Comparison of ENCODE assay signal across 33 cellular contexts in the genomic region with DNA sequence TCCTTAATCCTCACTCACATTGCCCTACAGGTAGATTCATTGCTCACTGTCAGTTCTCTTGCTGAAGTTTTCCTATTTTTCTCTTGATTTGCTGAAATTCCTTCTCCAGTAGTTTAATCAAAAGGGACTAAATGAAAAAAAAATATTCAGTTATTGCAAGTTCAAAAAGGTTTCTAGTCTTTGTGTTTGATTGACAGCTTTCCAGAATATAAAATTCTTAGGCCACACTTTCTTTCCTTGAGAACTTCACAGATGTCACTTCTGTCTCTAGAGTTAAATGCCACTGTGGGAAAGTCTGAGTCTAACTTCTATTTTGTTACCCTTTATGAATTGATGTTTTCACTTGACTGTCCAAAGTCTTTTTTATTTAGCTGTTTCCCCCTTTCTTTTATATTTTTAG.
"Had no signal": no experiment of that assay in that cellular context is flagged by ENCODE, and none has a peak within 500 bp of the region (broad histone marks: within the 10 kb centered on the region; RNA-seq: fewer than 3 reads in every experiment).

No MANE protein-coding gene starts in this region.

- H3K36me3 ChIP-seq: brain microvascular endothelial cell, esophagus muscularis mucosa, gastrocnemius medialis, heart left ventricle had no signal

- H3K4me1 ChIP-seq: foreskin keratinocyte had no signal

- H3K27me3 Mint-ChIP-seq: activated CD4-positive, alpha-beta memory T cell treated with anti-CD3 and anti-CD28 coated beads for 36 hours; activated CD4-positive, alpha-beta T cell treated with anti-CD3 and anti-CD28 coated beads for 36 hours; activated CD4-positive, alpha-beta T cell treated with anti-CD3 and anti-CD28 coated beads, Interleukin-2, amount 10 ng/mL, durations not matched to agents 24 days and 14 days; activated CD8-positive, alpha-beta memory T cell treated with anti-CD3 and anti-CD28 coated beads, Interleukin-2, amount 10 ng/mL, durations not matched to agents 7 days and 5 days; activated naive CD4-positive, alpha-beta T cell treated with anti-CD3 and anti-CD28 coated beads, Interleukin-2, amount 50 U/mL, for 24 hours; activated naive CD8-positive, alpha-beta T cell treated with anti-CD3 and anti-CD28 coated beads for 36 hours; effector memory CD8-positive, alpha-beta T cell; T-cell had no signal

- H3K27ac ChIP-seq: brain microvascular endothelial cell, esophagus muscularis mucosa, foreskin keratinocyte, gastrocnemius medialis, heart left ventricle had no signal

- H3K27me3 ChIP-seq: brain microvascular endothelial cell, esophagus muscularis mucosa, foreskin keratinocyte, gastrocnemius medialis, heart left ventricle had no signal

- H3K4me3 ChIP-seq: esophagus muscularis mucosa, gastrocnemius medialis, heart left ventricle had no signal

- H3K4me3 Mint-ChIP-seq: activated CD4-positive, alpha-beta memory T cell treated with anti-CD3 and anti-CD28 coated beads for 36 hours; activated CD4-positive, alpha-beta T cell treated with anti-CD3 and anti-CD28 coated beads for 36 hours; activated CD4-positive, alpha-beta T cell treated with anti-CD3 and anti-CD28 coated beads, Interleukin-2, amount 10 ng/mL, durations not matched to agents 24 days and 14 days; activated CD8-positive, alpha-beta memory T cell treated with anti-CD3 and anti-CD28 coated beads, Interleukin-2, amount 10 ng/mL, durations not matched to agents 7 days and 5 days; activated CD8-positive, alpha-beta T cell treated with anti-CD3 and anti-CD28 coated beads, Interleukin-2, amount 10 ng/mL, durations not matched to agents 7 days and 5 days; activated naive CD4-positive, alpha-beta T cell treated with anti-CD3 and anti-CD28 coated beads, Interleukin-2, amount 50 U/mL, for 24 hours; activated naive CD8-positive, alpha-beta T cell treated with anti-CD3 and anti-CD28 coated beads for 36 hours; activated T-helper 1 cell treated with anti-CD3 and anti-CD28 coated beads, Interleukin-12 subunit alpha, Interleukin-12 subunit beta, Interleukin-2, Interleukin-4 antibody, amounts not matched to agents 30 ng/mL and 10 ng/mL and 1 ng/mL, durations not matched to agents 14 hours and 24 hours and 36 hours; effector memory CD8-positive, alpha-beta T cell; T-cell had no signal

- DNase-seq: activated CD4-positive, alpha-beta memory T cell treated with anti-CD3 and anti-CD28 coated beads for 36 hours; activated CD4-positive, alpha-beta T cell treated with anti-CD3 and anti-CD28 coated beads for 36 hours; activated CD4-positive, alpha-beta T cell treated with anti-CD3 and anti-CD28 coated beads, Interleukin-2, amount 10 ng/mL, durations not matched to agents 24 days and 14 days; activated CD4-positive, CD25-positive, alpha-beta regulatory T cell; activated CD4-positive, CD25-positive, alpha-beta regulatory T cell treated with anti-CD3 and anti-CD28 coated beads, Interleukin-2, amount 50 U/mL, for 72 hours; activated CD8-positive, alpha-beta memory T cell treated with anti-CD3 and anti-CD28 coated beads, Interleukin-2, amount 10 ng/mL, durations not matched to agents 7 days and 5 days; activated CD8-positive, alpha-beta memory T cell treated with anti-CD3 and anti-CD28 coated beads, Interleukin-2, amount 50 U/mL, for 4 hours; activated CD8-positive, alpha-beta T cell treated with anti-CD3 and anti-CD28 coated beads, Interleukin-2, amount 10 ng/mL, durations not matched to agents 7 days and 5 days; activated gamma-delta T cell; activated naive CD4-positive, alpha-beta T cell; activated naive CD8-positive, alpha-beta T cell treated with anti-CD3 and anti-CD28 coated beads for 36 hours; activated T-cell treated with anti-CD3 and anti-CD28 coated beads, Interleukin-2, amount 50 U/mL, for 1 hour; activated T-cell treated with anti-CD3 and anti-CD28 coated beads, Interleukin-2, amount 50 U/mL, for 48 hours; amniotic stem cell; anterior cingulate cortex; brain microvascular endothelial cell; cortex of kidney; dermis blood vessel endothelial cell; effector CD4-positive, alpha-beta T cell; effector memory CD8-positive, alpha-beta T cell; erythroblast; foreskin keratinocyte; gastrocnemius medialis; glutamatergic neuron; heart left ventricle; T-cell; T-helper 2 cell had no signal

- H3K36me3 Mint-ChIP-seq: activated naive CD4-positive, alpha-beta T cell treated with anti-CD3 and anti-CD28 coated beads, Interleukin-2, amount 50 U/mL, for 24 hours; T-cell had no signal

- H3K27ac Mint-ChIP-seq: activated CD4-positive, alpha-beta memory T cell treated with anti-CD3 and anti-CD28 coated beads for 36 hours; activated CD4-positive, alpha-beta T cell treated with anti-CD3 and anti-CD28 coated beads for 36 hours; activated CD8-positive, alpha-beta memory T cell treated with anti-CD3 and anti-CD28 coated beads, Interleukin-2, amount 10 ng/mL, durations not matched to agents 7 days and 5 days; activated CD8-positive, alpha-beta T cell treated with anti-CD3 and anti-CD28 coated beads, Interleukin-2, amount 10 ng/mL, durations not matched to agents 7 days and 5 days had no signal

- H3K9me3 ChIP-seq: esophagus muscularis mucosa, gastrocnemius medialis, heart left ventricle had no signal

- H3K9me3 Mint-ChIP-seq: activated CD4-positive, alpha-beta memory T cell treated with anti-CD3 and anti-CD28 coated beads for 36 hours; activated CD4-positive, alpha-beta T cell treated with anti-CD3 and anti-CD28 coated beads, Interleukin-2, amount 10 ng/mL, durations not matched to agents 24 days and 14 days; activated naive CD4-positive, alpha-beta T cell treated with anti-CD3 and anti-CD28 coated beads, Interleukin-2, amount 50 U/mL, for 24 hours; activated naive CD8-positive, alpha-beta T cell treated with anti-CD3 and anti-CD28 coated beads for 36 hours; activated T-helper 1 cell treated with anti-CD3 and anti-CD28 coated beads, Interleukin-12 subunit alpha, Interleukin-12 subunit beta, Interleukin-2, Interleukin-4 antibody, amounts not matched to agents 30 ng/mL and 10 ng/mL and 1 ng/mL, durations not matched to agents 14 hours and 24 hours and 36 hours; effector memory CD8-positive, alpha-beta T cell; T-cell had no signal

- ATAC-seq: activated CD4-positive, alpha-beta T cell treated with anti-CD3 and anti-CD28 coated beads for 36 hours; activated CD8-positive, alpha-beta memory T cell treated with anti-CD3 and anti-CD28 coated beads, Interleukin-2, amount 10 ng/mL, durations not matched to agents 7 days and 5 days; activated CD8-positive, alpha-beta T cell treated with anti-CD3 and anti-CD28 coated beads, Interleukin-2, amount 10 ng/mL, durations not matched to agents 7 days and 5 days; effector memory CD8-positive, alpha-beta T cell; foreskin keratinocyte; gastrocnemius medialis; heart left ventricle; T-cell had no signal

- FAIRE-seq: astrocyte, bronchial epithelial cell, colon had no signal
